ENCODE assay signal across 13 cellular contexts in the genomic region with DNA sequence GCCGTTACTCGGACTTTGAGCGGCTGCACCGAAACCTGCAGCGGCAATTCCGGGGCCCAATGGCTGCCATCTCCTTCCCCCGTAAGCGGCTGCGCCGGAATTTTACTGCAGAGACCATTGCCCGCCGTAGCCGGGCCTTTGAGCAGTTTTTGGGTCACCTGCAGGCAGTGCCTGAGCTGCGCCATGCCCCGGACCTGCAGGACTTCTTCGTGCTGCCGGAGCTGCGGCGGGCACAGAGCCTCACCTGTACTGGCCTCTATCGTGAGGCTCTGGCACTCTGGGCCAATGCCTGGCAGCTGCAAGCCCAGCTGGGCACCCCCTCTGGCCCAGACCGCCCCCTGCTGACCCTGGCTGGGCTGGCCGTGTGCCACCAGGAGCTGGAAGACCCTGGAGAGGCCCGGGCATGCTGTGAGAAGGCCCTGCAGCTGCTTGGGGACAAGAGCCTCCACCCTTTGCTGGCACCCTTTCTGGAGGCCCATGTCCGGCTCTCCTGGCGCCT. TPM values are rescaled to one million over a fixed set of nuclear protein-coding genes. Genes with fewer than 3 reads are reported as not detected.
DNase-seq lines count a peak whose midpoint lies in the region; ATAC-seq and TF ChIP-seq lines count a peak whose summit lies in the region.
"Had no signal": no experiment of that assay in that cellular context is flagged by ENCODE, and none has a peak within 500 bp of the region (broad histone marks: within the 10 kb centered on the region; RNA-seq: fewer than 3 reads in every experiment).

No MANE protein-coding gene starts in this region.

- no peak for TF ChIP-seq CTCF in adrenal gland (IDR thresholded peaks at IDR 0.05)

- intact Hi-C loops in adrenal gland (cut with DNase I) (no loop called here), posterior vena cava (cut with DNase I) (no loop called here)

- H3K27ac Mint-ChIP-seq in activated naive CD4-positive, alpha-beta T cell treated with anti-CD3 and anti-CD28 coated beads, Interleukin-2, amount 50 U/mL, for 72 hours = peak overlapping the region in 1 of 2 donors; percentile 44

- no peak for TF ChIP-seq POLR2A in adrenal gland (IDR thresholded peaks at IDR 0.05)

- H3K27me3 ChIP-seq in adrenal gland = no peaks in the 10 kb centered on the region
- H3K27me3 ChIP-seq: colonic mucosa had no signal

- H3K27ac ChIP-seq in adrenal gland = peak overlapping the region in 3 of 5 donors; percentile 47 to 71 (median 63)
- H3K27ac ChIP-seq: colonic mucosa had no signal

- peaks cover 0 to 69% of the 10 kb centered on the region in 2 donors for H3K36me3 ChIP-seq in adrenal gland (replicated peaks in 1 of 2)
- H3K36me3 ChIP-seq: colonic mucosa had no signal

- peaks cover 14 to 49% of the 10 kb centered on the region in 2 donors for H3K4me1 ChIP-seq in adrenal gland (replicated peaks in 1 of 2)
- H3K4me1 ChIP-seq: colonic mucosa had no signal

- ATAC-seq in activated naive CD4-positive, alpha-beta T cell treated with anti-CD3 and anti-CD28 coated beads, Interleukin-2, amount 50 U/mL, for 72 hours = no peak
- ATAC-seq: natural killer cell had no signal

- peaks cover 0 to 4% of the 10 kb centered on the region in 2 donors for H3K36me3 Mint-ChIP-seq in activated naive CD4-positive, alpha-beta T cell treated with anti-CD3 and anti-CD28 coated beads, Interleukin-2, amount 50 U/mL, for 72 hours
- H3K36me3 Mint-ChIP-seq: natural killer cell had no signal

- DNase-seq in adrenal gland (peak in 2 of 7 donors; percentile 32 to 46), posterior vena cava (ENCODE audit: low spot score) (peak; percentile 81), DMS79 treated with DMSO at 0.1 percent for 48 hours (lab: John Stamatoyannopoulos, UW) (no peak)
- no peak for DNase-seq in activated naive CD4-positive, alpha-beta T cell treated with anti-CD3 and anti-CD28 coated beads, Interleukin-2, amount 50 U/mL, for 72 hours (ENCODE audit: low spot score in 2 of 2)
- DNase-seq: activated CD4-positive, CD25-positive, alpha-beta regulatory T cell treated with anti-CD3 and anti-CD28 coated beads, Interleukin-2, amount 50 U/mL, for 72 hours; activated naive CD4-positive, alpha-beta T cell; CD8-positive, alpha-beta memory T cell; colonic mucosa; natural killer cell; NCI-H2081; NCI-H524 treated with DMSO at 0.1 percent for 48 hours had no signal

- H3K9me3 ChIP-seq in adrenal gland (replicated peaks in 1 of 3) = no peaks in the 10 kb centered on the region
- H3K9me3 ChIP-seq: colonic mucosa had no signal

- H3K9me3 Mint-ChIP-seq in activated naive CD4-positive, alpha-beta T cell treated with anti-CD3 and anti-CD28 coated beads, Interleukin-2, amount 50 U/mL, for 72 hours = no peaks in the 10 kb centered on the region
- H3K9me3 Mint-ChIP-seq: CD8-positive, alpha-beta memory T cell; natural killer cell had no signal

- WGBS in adrenal gland, 4 donors = 64 to 87% (median 82%) methylated on average over 6 to 25 of the region's 25 CpGs

- H3K4me3 ChIP-seq in adrenal gland = no peak overlapping the region
- H3K4me3 ChIP-seq: colonic mucosa had no signal

RNA-seq across cellular contexts. Expression of a gene that starts 7.2 kb away (rescaled TPM):
- total RNA-seq in adrenal gland = 100 to 1,000 TPM in 3 of 8 donors, 10 to 100 TPM in 5; 61.6 to 183 (median 97.8) TPM
- polyA plus RNA-seq in adrenal gland = 10 to 100 TPM; 35.1 to 66.3 (median 43.9) TPM
- total RNA-seq in posterior vena cava = 10 to 100 TPM; 35.8 to 55.4 TPM
- total RNA-seq in activated naive CD4-positive, alpha-beta T cell treated with anti-CD3 and anti-CD28 coated beads, Interleukin-2, amount 50 U/mL, for 72 hours = 1 to 10 TPM; 2.1 to 2.5 TPM

RNA-seq across cellular contexts. Expression of a gene that starts 13.6 kb away (rescaled TPM):
- total RNA-seq in adrenal gland (1 to 10 TPM in 6 of 8 donors, not detected in 2; 1.4 to 8.4 (median 2.5) TPM), posterior vena cava (under 1 TPM; 0.48 to 0.60 TPM)
- polyA plus RNA-seq in adrenal gland = 10 to 100 TPM in 1 of 3 donors, 1 to 10 TPM in 2; 4.3 to 16.9 (median 8.2) TPM
- not detected for total RNA-seq in activated naive CD4-positive, alpha-beta T cell treated with anti-CD3 and anti-CD28 coated beads, Interleukin-2, amount 50 U/mL, for 72 hours
- total RNA-seq: CD8-positive, alpha-beta memory T cell; glomerular endothelial cell; lung microvascular endothelial cell had no signal

RNA-seq across cellular contexts. Expression of a gene that starts 16.4 kb away (rescaled TPM):
- total RNA-seq in adrenal gland (100 to 1,000 TPM in 1 of 8 donors, 10 to 100 TPM in 7; 34.6 to 134 (median 62.5) TPM), posterior vena cava (10 to 100 TPM; 12.2 to 14.1 TPM)
- polyA plus RNA-seq in adrenal gland = 10 to 100 TPM; 33.7 to 78.8 (median 49.3) TPM
- 10 to 100 TPM; 29.1 to 31.3 TPM for total RNA-seq in activated naive CD4-positive, alpha-beta T cell treated with anti-CD3 and anti-CD28 coated beads, Interleukin-2, amount 50 U/mL, for 72 hours

RNA-seq across cellular contexts. Expression of a gene that starts 16.7 kb away (rescaled TPM):
- total RNA-seq in adrenal gland (1 to 10 TPM; 3.7 to 9.3 (median 6.3) TPM), posterior vena cava (1 to 10 TPM; 2.3 to 2.5 TPM)
- 1 to 10 TPM; 2.9 to 4.2 (median 3.1) TPM for polyA plus RNA-seq in adrenal gland
- total RNA-seq in activated naive CD4-positive, alpha-beta T cell treated with anti-CD3 and anti-CD28 coated beads, Interleukin-2, amount 50 U/mL, for 72 hours = 1 to 10 TPM; 5.7 to 8.4 TPM

RNA-seq across cellular contexts. Expression of a gene that starts 28.3 kb away (rescaled TPM):
- 1 to 10 TPM in 7 of 8 donors, under 1 TPM in 1; 0.79 to 3.6 (median 2.2) TPM for total RNA-seq in adrenal gland
- polyA plus RNA-seq in adrenal gland = 1 to 10 TPM; 3.8 to 4.9 (median 4.7) TPM
- total RNA-seq in posterior vena cava = under 1 TPM in 1 of 2 donors, not detected in 1; 0.79 TPM
- 100 to 1,000 TPM; 200 to 371 TPM for total RNA-seq in activated naive CD4-positive, alpha-beta T cell treated with anti-CD3 and anti-CD28 coated beads, Interleukin-2, amount 50 U/mL, for 72 hours
- polyA plus RNA-seq: CD8-positive, alpha-beta memory T cell had no signal

Comparison
In these comparisons a context has a peak if more than half of its experiments do, and no peak if none do; other contexts are left out.
1. RNA of a gene that starts 7.2 kb away (total RNA-seq): 61.6 to 183 TPM in adrenal gland and 35.8 to 55.4 TPM in posterior vena cava; 2.1 to 2.5 TPM in activated naive CD4-positive, alpha-beta T cell treated with anti-CD3 and anti-CD28 coated beads, Interleukin-2, amount 50 U/mL, for 72 hours; every median in the first group is over 10 times any median in the second.